ENCODE assay signal across 14 cellular contexts in the genomic region with DNA sequence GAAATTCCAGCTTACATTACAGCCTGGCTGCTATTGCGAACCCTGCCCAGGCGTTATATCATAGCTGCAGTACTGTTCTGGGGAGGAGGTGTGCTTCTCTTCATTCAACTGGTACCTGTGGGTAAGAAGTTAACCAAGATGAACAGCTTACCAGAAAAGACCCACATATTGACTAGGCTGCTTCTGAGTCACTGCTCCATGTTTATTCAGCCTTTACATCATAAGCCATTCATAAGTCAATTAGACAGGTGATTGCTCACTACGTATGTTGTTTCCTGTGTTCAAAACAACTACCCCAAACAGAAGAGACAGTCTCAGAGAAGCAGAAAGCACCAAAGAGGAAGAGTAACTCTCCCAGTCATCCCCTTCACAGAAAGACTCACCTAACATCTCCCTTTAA. TPM values are rescaled to one million over a fixed set of nuclear protein-coding genes. Genes with fewer than 3 reads are reported as not detected.
DNase-seq lines count a peak whose midpoint lies in the region; ATAC-seq and TF ChIP-seq lines count a peak whose summit lies in the region.
"Had no signal": no experiment of that assay in that cellular context is flagged by ENCODE, and none has a peak within 500 bp of the region (broad histone marks: within the 10 kb centered on the region; RNA-seq: fewer than 3 reads in every experiment).

No MANE protein-coding gene starts in this region.

- H3K9me2 ChIP-seq in MM.1S (replicated peaks; ENCODE audit: insufficient read depth, low read length), result no peaks in the 10 kb centered on the region

- no peaks in the 10 kb centered on the region for H4K20me1 ChIP-seq in MM.1S (ENCODE audit: insufficient read depth, low read length)

- H3F3A ChIP-seq in MM.1S (ENCODE audit: insufficient read depth, low read length), result no peaks in the 10 kb centered on the region

- H3K27ac Mint-ChIP-seq in activated CD8-positive, alpha-beta memory T cell treated with anti-CD3 and anti-CD28 coated beads, Interleukin-2, amount 10 ng/mL, durations not matched to agents 7 days and 5 days, result peak overlapping the region; percentile 35
- H3K27ac Mint-ChIP-seq in stimulated activated naive B cell treated with anti-CD40 and anti-IgM and Interleukin-4, amounts not matched to agents 10 μg/mL and 1 μg/mL and 100 μg/mL, for 72 hours, result peak overlapping the region; percentile 56
- H3K27ac Mint-ChIP-seq: WTC11 had no signal

- no peaks in the 10 kb centered on the region for H3K9me3 ChIP-seq in MM.1S (replicated peaks; ENCODE audit: insufficient read depth, low read length)
- H3K9me3 ChIP-seq: MG63 had no signal

- no peaks in the 10 kb centered on the region for H3K27me3 ChIP-seq in MM.1S (replicated peaks; ENCODE audit: insufficient read depth, low read length)
- H3K27me3 ChIP-seq: SJCRH30 had no signal

- no peaks in the 10 kb centered on the region for H3K36me3 Mint-ChIP-seq in activated CD8-positive, alpha-beta memory T cell treated with anti-CD3 and anti-CD28 coated beads, Interleukin-2, amount 10 ng/mL, durations not matched to agents 7 days and 5 days
- peaks cover 6 to 13% of the 10 kb centered on the region in 2 donors for H3K36me3 Mint-ChIP-seq in stimulated activated naive B cell treated with anti-CD40 and anti-IgM and Interleukin-4, amounts not matched to agents 10 μg/mL and 1 μg/mL and 100 μg/mL, for 72 hours

- no peaks in the 10 kb centered on the region for H3K36me3 ChIP-seq in MM.1S (replicated peaks; ENCODE audit: insufficient read depth, low read length)
- H3K36me3 ChIP-seq: MG63, SJCRH30 had no signal

- no peak overlapping the region for H3K27ac ChIP-seq in MM.1S (ENCODE audit: low read length)
- H3K27ac ChIP-seq: SJCRH30 had no signal

- no peak overlapping the region for H3K4me3 Mint-ChIP-seq in activated CD8-positive, alpha-beta memory T cell treated with anti-CD3 and anti-CD28 coated beads, Interleukin-2, amount 10 ng/mL, durations not matched to agents 7 days and 5 days
- no peak overlapping the region for H3K4me3 Mint-ChIP-seq in stimulated activated naive B cell treated with anti-CD40 and anti-IgM and Interleukin-4, amounts not matched to agents 10 μg/mL and 1 μg/mL and 100 μg/mL, for 72 hours
- H3K4me3 Mint-ChIP-seq: WTC11 had no signal

- CTCF ChIA-PET in activated CD8-positive, alpha-beta memory T cell treated with anti-CD3 and anti-CD28 coated beads, Interleukin-2, amount 10 ng/mL, durations not matched to agents 7 days and 5 days (lab: Charles Lee), result interaction anchor here (0.7 to 3.5 kb wide), 2 partner anchors 11 to 911 kb away, joined by 3 to 10 read pairs; no protein-coding TSS in a partner anchor

- no peak for TF ChIP-seq CTCF in MM.1S (IDR thresholded peaks at IDR 0.05; ENCODE audit: low read length)

- H3K4me2 ChIP-seq in MM.1S (ENCODE audit: low read depth, low read length), result no peak overlapping the region

- H2AFZ ChIP-seq in MM.1S (ENCODE audit: low read length), result no peak overlapping the region

- DNase-seq in activated CD8-positive, alpha-beta memory T cell treated with anti-CD3 and anti-CD28 coated beads, Interleukin-2, amount 10 ng/mL, durations not matched to agents 7 days and 5 days, result no peak
- DNase-seq in activated CD8-positive, alpha-beta memory T cell treated with anti-CD3 and anti-CD28 coated beads, Interleukin-2, amount 50 U/mL, for 48 hours, result no peak
- DNase-seq in NCI-H69 (lab: John Stamatoyannopoulos, UW), result peak; percentile 52
- no peak for DNase-seq in stimulated activated naive B cell treated with anti-CD40 and anti-IgM and Interleukin-4, amounts not matched to agents 10 μg/mL and 1 μg/mL and 100 μg/mL, for 72 hours
- no peak for DNase-seq in MM.1S
- DNase-seq: activated effector memory CD4-positive, alpha-beta T cell treated with Interleukin-2 at 50 U/mL for 16 hours; central memory CD4-positive, alpha-beta T cell; MG63; NCI-H524; SJCRH30 had no signal

- H3K27me3 Mint-ChIP-seq in activated CD8-positive, alpha-beta memory T cell treated with anti-CD3 and anti-CD28 coated beads, Interleukin-2, amount 10 ng/mL, durations not matched to agents 7 days and 5 days, result no peaks in the 10 kb centered on the region
- H3K27me3 Mint-ChIP-seq in stimulated activated naive B cell treated with anti-CD40 and anti-IgM and Interleukin-4, amounts not matched to agents 10 μg/mL and 1 μg/mL and 100 μg/mL, for 72 hours, result no peaks in the 10 kb centered on the region

- peaks cover 6% of the 10 kb centered on the region for H3K4me1 Mint-ChIP-seq in activated CD8-positive, alpha-beta memory T cell treated with anti-CD3 and anti-CD28 coated beads, Interleukin-2, amount 10 ng/mL, durations not matched to agents 7 days and 5 days
- H3K4me1 Mint-ChIP-seq in stimulated activated naive B cell treated with anti-CD40 and anti-IgM and Interleukin-4, amounts not matched to agents 10 μg/mL and 1 μg/mL and 100 μg/mL, for 72 hours, result peaks cover 6 to 7% of the 10 kb centered on the region in 2 donors

- no peaks in the 10 kb centered on the region for H3K4me1 ChIP-seq in MM.1S (ENCODE audit: low read length)
- H3K4me1 ChIP-seq: SJCRH30 had no signal

- H3K9ac ChIP-seq in MM.1S (ENCODE audit: low read length), result no peak overlapping the region

- ATAC-seq in activated CD8-positive, alpha-beta memory T cell treated with anti-CD3 and anti-CD28 coated beads, Interleukin-2, amount 10 ng/mL, durations not matched to agents 7 days and 5 days, result peak; percentile 64
- peak; percentile 62 for ATAC-seq in esophagus mucosa
- peak; percentile 60 to 89 for ATAC-seq in stimulated activated naive B cell treated with anti-CD40 and anti-IgM and Interleukin-4, amounts not matched to agents 10 μg/mL and 1 μg/mL and 100 μg/mL, for 72 hours (replicated peaks)
- ATAC-seq in HG03159 (IDR thresholded peaks at IDR 0.05; ENCODE audit: unreplicated experiment), result no peak
- no peak; the same call in 2 of the 3 replicates for ATAC-seq in SK-N-SH treated with all-trans-retinoic acid at 6 μM for 48 hours
- ATAC-seq: WTC11 had no signal

- no peaks in the 10 kb centered on the region for H3K9me3 Mint-ChIP-seq in activated CD8-positive, alpha-beta memory T cell treated with anti-CD3 and anti-CD28 coated beads, Interleukin-2, amount 10 ng/mL, durations not matched to agents 7 days and 5 days (ENCODE audit: low read depth)
- H3K9me3 Mint-ChIP-seq in stimulated activated naive B cell treated with anti-CD40 and anti-IgM and Interleukin-4, amounts not matched to agents 10 μg/mL and 1 μg/mL and 100 μg/mL, for 72 hours, result no peaks in the 10 kb centered on the region

- H3K4me3 ChIP-seq in MM.1S (ENCODE audit: low read length), result no peak overlapping the region
- H3K4me3 ChIP-seq: MG63, SJCRH30 had no signal

- no peaks in the 10 kb centered on the region for H3K79me2 ChIP-seq in MM.1S (ENCODE audit: low read length)

TF ChIP-seq in SK-N-SH treated with all-trans-retinoic acid at 6 μM for 48 hours, 23 proteins besides CTCF, POLR2A, EP300 and RAD21:
- no peak for TF ChIP-seq SNAI2 (CRISPR knock-in tag; IDR thresholded peaks at IDR 0.05)
- TF ChIP-seq, protein P1, sequence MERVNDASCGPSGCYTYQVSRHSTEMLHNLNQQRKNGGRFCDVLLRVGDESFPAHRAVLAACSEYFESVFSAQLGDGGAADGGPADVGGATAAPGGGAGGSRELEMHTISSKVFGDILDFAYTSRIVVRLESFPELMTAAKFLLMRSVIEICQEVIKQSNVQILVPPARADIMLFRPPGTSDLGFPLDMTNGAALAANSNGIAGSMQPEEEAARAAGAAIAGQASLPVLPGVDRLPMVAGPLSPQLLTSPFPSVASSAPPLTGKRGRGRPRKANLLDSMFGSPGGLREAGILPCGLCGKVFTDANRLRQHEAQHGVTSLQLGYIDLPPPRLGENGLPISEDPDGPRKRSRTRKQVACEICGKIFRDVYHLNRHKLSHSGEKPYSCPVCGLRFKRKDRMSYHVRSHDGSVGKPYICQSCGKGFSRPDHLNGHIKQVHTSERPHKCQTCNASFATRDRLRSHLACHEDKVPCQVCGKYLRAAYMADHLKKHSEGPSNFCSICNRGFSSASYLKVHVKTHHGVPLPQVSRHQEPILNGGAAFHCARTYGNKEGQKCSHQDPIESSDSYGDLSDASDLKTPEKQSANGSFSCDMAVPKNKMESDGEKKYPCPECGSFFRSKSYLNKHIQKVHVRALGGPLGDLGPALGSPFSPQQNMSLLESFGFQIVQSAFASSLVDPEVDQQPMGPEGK (CRISPR knock-in tag; IDR thresholded peaks at IDR 0.05; ENCODE audit: borderline replicate concordance), result no peak

RNA-seq across cellular contexts. Expression of a gene that starts 34.7 kb away (rescaled TPM):
- 1 to 10 TPM; 3.9 to 4.5 TPM for total RNA-seq in activated CD8-positive, alpha-beta memory T cell treated with anti-CD3 and anti-CD28 coated beads, Interleukin-2, amount 10 ng/mL, durations not matched to agents 7 days and 5 days
- total RNA-seq in esophagus mucosa, result 2.7 TPM

RNA-seq across cellular contexts. Expression of a gene that starts 40.6 kb away (rescaled TPM):
- total RNA-seq in activated CD8-positive, alpha-beta memory T cell treated with anti-CD3 and anti-CD28 coated beads, Interleukin-2, amount 10 ng/mL, durations not matched to agents 7 days and 5 days, result under 1 TPM; 0.32 to 0.75 TPM
- 0.28 TPM for total RNA-seq in esophagus mucosa

Comparison
In these comparisons a context has a peak if more than half of its experiments do, and no peak if none do; other contexts are left out.
1. ATAC-seq: peak in activated CD8-positive, alpha-beta memory T cell treated with anti-CD3 and anti-CD28 coated beads, Interleukin-2, amount 10 ng/mL, durations not matched to agents 7 days and 5 days (single experiment), esophagus mucosa (single experiment) and stimulated activated naive B cell treated with anti-CD40 and anti-IgM and Interleukin-4, amounts not matched to agents 10 μg/mL and 1 μg/mL and 100 μg/mL, for 72 hours (2 of 2); none in HG03159 (single experiment) and SK-N-SH treated with all-trans-retinoic acid at 6 μM for 48 hours (single experiment).